ENCODE assay signal across 2 cellular contexts in genomic region chr11:34124885-34125668, GRCh38.
TF ChIP-seq lines count a peak whose summit lies in the region.

No MANE protein-coding gene starts in this region.

TF ChIP-seq in HEK293, 187 proteins besides CTCF, POLR2A, EP300 and RAD21 (continued from another document and continues in another):
- TF ChIP-seq PRDM6 (tag by site-specific recombination; IDR thresholded peaks at IDR 0.05) = peak; percentile 85
- TF ChIP-seq PBX3 (CRISPR knock-in tag; IDR thresholded peaks at IDR 0.05) = no peak
- no peak for TF ChIP-seq ZFP37 (tag by site-specific recombination; IDR thresholded peaks at IDR 0.05)
- TF ChIP-seq YY1 (tag by site-specific recombination; IDR thresholded peaks at IDR 0.05) = no peak
- TF ChIP-seq HIC1 (tag by site-specific recombination; IDR thresholded peaks at IDR 0.05) = no peak
- TF ChIP-seq ZNF555 (tag by site-specific recombination; conservative IDR thresholded peaks at IDR 0.05) = no peak
- no peak for TF ChIP-seq SP7 (tag by site-specific recombination; IDR thresholded peaks at IDR 0.05)
- no peak for TF ChIP-seq ZBTB21 (tag by site-specific recombination; IDR thresholded peaks at IDR 0.05)
- no peak for TF ChIP-seq INSM2 (tag by site-specific recombination; IDR thresholded peaks at IDR 0.05)
- no peak for TF ChIP-seq ZBTB20 (tag by site-specific recombination; IDR thresholded peaks at IDR 0.05)
- TF ChIP-seq ZNF558 (tag by site-specific recombination; IDR thresholded peaks at IDR 0.05) = peak; percentile 97
- no peak for TF ChIP-seq SP2 (tag by site-specific recombination; IDR thresholded peaks at IDR 0.05)
- TF ChIP-seq ZSCAN30 (tag by site-specific recombination; IDR thresholded peaks at IDR 0.05) = peak; percentile 62; the same call in 1 of the 2 replicates
- no peak for TF ChIP-seq ZBTB26 (tag by site-specific recombination; optimal IDR thresholded peaks at IDR 0.05)
- TF ChIP-seq ZNF747 (tag by site-specific recombination; IDR thresholded peaks at IDR 0.05) = no peak
- no peak for TF ChIP-seq ZNF513 (tag by site-specific recombination; IDR thresholded peaks at IDR 0.05)
- TF ChIP-seq FEZF1 (tag by site-specific recombination; IDR thresholded peaks at IDR 0.05) = peak; percentile 89
- no peak for TF ChIP-seq SCRT2 (tag by site-specific recombination; IDR thresholded peaks at IDR 0.05)
- no peak for TF ChIP-seq RBAK (tag by site-specific recombination; IDR thresholded peaks at IDR 0.05)
- TF ChIP-seq ZNF571 (tag by site-specific recombination; IDR thresholded peaks at IDR 0.05) = no peak
- TF ChIP-seq ZNF292 (tag by site-specific recombination; IDR thresholded peaks at IDR 0.05; ENCODE audit: borderline replicate concordance, low read depth) = no peak
- TF ChIP-seq ZXDB (tag by site-specific recombination; IDR thresholded peaks at IDR 0.05) = 0 out of 2 replicates have a peak, but pooled peaks have one; percentile 26
- TF ChIP-seq ZNF791 (tag by site-specific recombination; IDR thresholded peaks at IDR 0.05) = no peak

TF ChIP-seq in GM12878, 131 proteins besides CTCF, POLR2A, EP300 and RAD21 (continued from another document):
- TF ChIP-seq ZBTB33 (IDR thresholded peaks at IDR 0.05) (no peak), ZNF592 (IDR thresholded peaks at IDR 0.05) (no peak), ZBTB4 (CRISPR knock-in tag; IDR thresholded peaks at IDR 0.05) (no peak)
